In genomic region chr12:102702447-102703114, GRCh38 we compare ENCODE assay signal across 8 cellular contexts.
DNase-seq lines count a peak whose midpoint lies in the region; ATAC-seq, FAIRE-seq and TF ChIP-seq lines count a peak whose summit lies in the region.

No MANE protein-coding gene starts in this region.

- H3K4me2 ChIP-seq in mesendoderm (ENCODE audit: low read length), result no peak overlapping the region

- no TSS peak for BruUV-seq in Panc1 (replicated peaks; lab: Mats Ljungman, UMichigan)

- no peak overlapping the region for H3K56ac ChIP-seq in mesendoderm (ENCODE audit: low read length)

- no peak overlapping the region for H2BK120ac ChIP-seq in mesendoderm (ENCODE audit: low read depth, low read length)

- H3K4me1 ChIP-seq in Panc1 (ENCODE audit: control insufficient read depth, insufficient read depth, low read length) (no peaks in the 10 kb centered on the region), mesendoderm (ENCODE audit: control insufficient read depth, low read depth, low read length) (no peaks in the 10 kb centered on the region)

- H3K27me3 ChIP-seq in Panc1 (ENCODE audit: control insufficient read depth, insufficient read depth, low read length), result no peaks in the 10 kb centered on the region
- no peaks in the 10 kb centered on the region for H3K27me3 ChIP-seq in mesendoderm (ENCODE audit: insufficient read depth, low read length, poor library complexity)

- H4K5ac ChIP-seq in mesendoderm (ENCODE audit: low read length), result no peak overlapping the region

- no peak overlapping the region for H3K4me3 ChIP-seq in Panc1 (ENCODE audit: low read depth in 2 of 2, low read length in 2 of 2)
- H3K4me3 ChIP-seq in mesendoderm (ENCODE audit: low read length), result no peak overlapping the region

- no peaks in the 10 kb centered on the region for H3K79me1 ChIP-seq in mesendoderm (ENCODE audit: low read length)

- POLR2A ChIA-PET in Panc1 (lab: Charles Lee), result no interaction called here

- intact Hi-C loops in Panc1 (cut with micrococcal nuclease; ENCODE audit: unreplicated experiment), result no loop called here

- H3K23ac ChIP-seq in mesendoderm (ENCODE audit: low read length), result no peak overlapping the region

- H3K18ac ChIP-seq in mesendoderm (ENCODE audit: low read length), result no peak overlapping the region

- H3K9me3 ChIP-seq in Panc1 (ENCODE audit: control insufficient read depth, insufficient read depth, low read depth, low read length), result no peaks in the 10 kb centered on the region

- H3K4ac ChIP-seq in mesendoderm (ENCODE audit: low read depth, low read length), result no peak overlapping the region

- no peak overlapping the region for H4K8ac ChIP-seq in mesendoderm (ENCODE audit: low read depth, low read length)

- no peak overlapping the region for H3K27ac ChIP-seq in Panc1 (ENCODE audit: low read length)
- H3K27ac ChIP-seq in mesendoderm (ENCODE audit: low read depth, low read length), result no peak overlapping the region

- no peak overlapping the region for H2AK5ac ChIP-seq in mesendoderm (ENCODE audit: low read length)

- FAIRE-seq in G401.6 (lab: Jason Lieb, UNC), result peak; percentile 61

- ATAC-seq in HG03175 (IDR thresholded peaks at IDR 0.05; ENCODE audit: unreplicated experiment) (peak; percentile 84), Panc1 (no peak), HG02852 (IDR thresholded peaks at IDR 0.05; ENCODE audit: unreplicated experiment) (no peak), HG02588 (IDR thresholded peaks at IDR 0.05; ENCODE audit: unreplicated experiment) (no peak)

- H3K79me2 ChIP-seq in mesendoderm (ENCODE audit: control insufficient read depth, insufficient read depth, low read length), result no peaks in the 10 kb centered on the region

- CTCF ChIA-PET in Panc1 (lab: Charles Lee), result interaction anchor here (0.7 kb wide), 1 partner anchor 17 kb away, joined by 4 read pairs; no protein-coding TSS in a partner anchor

- peak; percentile 46 for TF ChIP-seq CTCF in Panc1 (IDR thresholded peaks at IDR 0.05)

- H3K9ac ChIP-seq in mesendoderm (ENCODE audit: low read length), result no peak overlapping the region

- H3K36me3 ChIP-seq in Panc1 (ENCODE audit: control insufficient read depth, insufficient read depth, low read length) (no peaks in the 10 kb centered on the region), mesendoderm (ENCODE audit: control insufficient read depth, insufficient read depth, low read length) (no peaks in the 10 kb centered on the region)

- WGBS in mesendoderm (ENCODE audit: extremely low coverage, insufficient coverage, low lambda C conversion rate), result no CpG with 5 or more reads among the region's 6 CpGs

- no peak overlapping the region for H2BK15ac ChIP-seq in mesendoderm (replicated peaks; ENCODE audit: low read depth)

- in situ Hi-C loops in Panc1 (cut with HindIII; ENCODE audit: low pct_unique_long_range_greater_than_20kb, low sequenced_read_pairs), result no loop called here

- no peak overlapping the region for H2BK5ac ChIP-seq in mesendoderm (ENCODE audit: low read length)

- DNase-seq in AG08396 (ENCODE audit: low spot score), result peak; percentile 53
- no peak for DNase-seq in Panc1 (ENCODE audit: low read depth, low spot score)
- DNase-seq in dermis blood vessel endothelial cell, result peak; percentile 71
- peak; percentile 70 for DNase-seq in mesendoderm
